Comparison of ENCODE assay signal across 1 cellular context in the genomic region with DNA sequence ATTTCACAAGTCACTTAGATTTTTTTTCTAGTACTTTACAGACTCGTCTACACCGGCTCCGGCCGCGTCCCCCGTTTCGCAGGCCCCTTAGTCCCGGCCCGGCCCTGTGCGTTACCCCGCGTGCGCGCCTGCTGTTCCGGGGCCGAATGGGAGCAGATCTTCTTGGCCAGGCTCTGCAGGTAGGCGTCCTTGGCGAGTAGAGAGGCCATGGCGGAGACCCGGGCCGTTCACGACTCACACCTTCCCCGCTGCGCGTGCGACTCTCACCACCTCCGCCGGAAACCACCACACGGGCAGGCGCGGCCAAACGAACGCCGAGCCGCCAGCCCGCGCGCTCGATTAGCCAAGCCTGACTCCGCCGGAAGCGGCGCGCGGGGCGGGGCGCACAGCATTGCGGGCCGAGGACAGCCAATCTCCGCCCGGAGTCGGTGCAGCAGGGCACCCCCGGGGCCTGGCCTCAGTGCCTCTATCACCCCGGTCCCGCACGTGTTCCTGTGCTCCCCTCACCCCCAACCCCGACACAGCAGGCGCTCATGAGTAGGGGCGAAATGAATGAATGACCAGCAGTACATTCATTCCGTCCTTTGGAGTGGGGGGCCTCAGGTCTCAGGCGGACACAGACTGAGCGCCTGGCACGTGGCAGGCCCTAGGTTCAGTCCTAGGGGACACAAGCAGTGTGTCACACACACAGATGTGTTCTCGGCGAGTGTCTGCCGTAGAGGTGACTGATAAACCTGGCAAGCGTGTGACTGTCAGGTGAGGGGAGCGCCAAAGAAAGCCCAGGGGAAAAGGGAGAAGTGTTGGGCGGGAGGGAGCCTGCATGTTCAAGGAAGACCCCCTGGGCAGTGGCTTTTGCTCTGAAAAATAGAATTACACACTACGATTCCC.
A peak's percentile ranks its signal among the peaks of the same experiment; 100 is the strongest.
TF ChIP-seq lines count a peak whose summit lies in the region.

SURF6 (minus strand) TSS at position 265 of the 888 bp plus-strand sequence; CDS start at position 209, 56 bp downstream.

TF ChIP-seq in WTC11, 78 proteins besides CTCF, POLR2A, EP300 and RAD21 (continued from another document and continues in another):
- TF ChIP-seq PRDM15 (CRISPR knock-in tag; IDR thresholded peaks at IDR 0.05) (no peak), ERG (CRISPR knock-in tag; IDR thresholded peaks at IDR 0.05) (peak; percentile 28; the same call in 1 of the 2 replicates), NR2C2 (CRISPR knock-in tag; IDR thresholded peaks at IDR 0.05) (no peak), ZBTB21 (CRISPR knock-in tag; IDR thresholded peaks at IDR 0.05; ENCODE audit: borderline replicate concordance) (peak; percentile 93), TP53 (CRISPR knock-in tag; IDR thresholded peaks at IDR 0.05) (peak; percentile 80), HMGA2 (CRISPR knock-in tag; IDR thresholded peaks at IDR 0.05) (no peak), HMGXB4 (CRISPR knock-in tag; IDR thresholded peaks at IDR 0.05) (peak; percentile 90), ZNF396 (CRISPR knock-in tag; IDR thresholded peaks at IDR 0.05; ENCODE audit: borderline replicate concordance) (no peak), RELA (CRISPR knock-in tag; IDR thresholded peaks at IDR 0.05; ENCODE audit: borderline replicate concordance) (peak; percentile 71; the same call in 1 of the 2 replicates), ZNF512 (CRISPR knock-in tag; IDR thresholded peaks at IDR 0.05; ENCODE audit: borderline replicate concordance) (no peak), ZNF263 (CRISPR knock-in tag; IDR thresholded peaks at IDR 0.05; ENCODE audit: low read depth) (no peak), CREB1 (CRISPR knock-in tag; IDR thresholded peaks at IDR 0.05) (no peak; the same call in 1 of the 2 replicates), IRF2 (CRISPR knock-in tag; IDR thresholded peaks at IDR 0.05; ENCODE audit: borderline replicate concordance, low read depth) (no peak), SMAD4 (CRISPR knock-in tag; IDR thresholded peaks at IDR 0.05) (0 out of 2 replicates have a peak, but pooled peaks have one; percentile 11), NFE2L1 (CRISPR knock-in tag; IDR thresholded peaks at IDR 0.05) (peak; percentile 70; the same call in 1 of the 2 replicates), OVOL2 (CRISPR knock-in tag; IDR thresholded peaks at IDR 0.05; ENCODE audit: borderline replicate concordance) (no peak), TCF7 (CRISPR knock-in tag; IDR thresholded peaks at IDR 0.05; ENCODE audit: low read depth) (peak; percentile 20; the same call in 1 of the 2 replicates), E2F5 (CRISPR knock-in tag; IDR thresholded peaks at IDR 0.05) (0 out of 2 replicates have a peak, but pooled peaks have one; percentile 57), ATF2 (CRISPR knock-in tag; IDR thresholded peaks at IDR 0.05; ENCODE audit: borderline replicate concordance, low read depth) (no peak), GABPB1 (CRISPR knock-in tag; IDR thresholded peaks at IDR 0.05) (peak; percentile 85)
- TF ChIP-seq, protein P1, sequence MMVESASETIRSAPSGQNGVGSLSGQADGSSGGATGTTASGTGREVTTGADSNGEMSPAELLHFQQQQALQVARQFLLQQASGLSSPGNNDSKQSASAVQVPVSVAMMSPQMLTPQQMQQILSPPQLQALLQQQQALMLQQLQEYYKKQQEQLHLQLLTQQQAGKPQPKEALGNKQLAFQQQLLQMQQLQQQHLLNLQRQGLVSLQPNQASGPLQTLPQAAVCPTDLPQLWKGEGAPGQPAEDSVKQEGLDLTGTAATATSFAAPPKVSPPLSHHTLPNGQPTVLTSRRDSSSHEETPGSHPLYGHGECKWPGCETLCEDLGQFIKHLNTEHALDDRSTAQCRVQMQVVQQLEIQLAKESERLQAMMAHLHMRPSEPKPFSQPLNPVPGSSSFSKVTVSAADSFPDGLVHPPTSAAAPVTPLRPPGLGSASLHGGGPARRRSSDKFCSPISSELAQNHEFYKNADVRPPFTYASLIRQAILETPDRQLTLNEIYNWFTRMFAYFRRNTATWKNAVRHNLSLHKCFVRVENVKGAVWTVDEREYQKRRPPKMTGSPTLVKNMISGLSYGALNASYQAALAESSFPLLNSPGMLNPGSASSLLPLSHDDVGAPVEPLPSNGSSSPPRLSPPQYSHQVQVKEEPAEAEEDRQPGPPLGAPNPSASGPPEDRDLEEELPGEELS (CRISPR knock-in tag; IDR thresholded peaks at IDR 0.05), result peak; percentile 90; the same call in 1 of the 2 replicates
- TF ChIP-seq, protein P2, sequence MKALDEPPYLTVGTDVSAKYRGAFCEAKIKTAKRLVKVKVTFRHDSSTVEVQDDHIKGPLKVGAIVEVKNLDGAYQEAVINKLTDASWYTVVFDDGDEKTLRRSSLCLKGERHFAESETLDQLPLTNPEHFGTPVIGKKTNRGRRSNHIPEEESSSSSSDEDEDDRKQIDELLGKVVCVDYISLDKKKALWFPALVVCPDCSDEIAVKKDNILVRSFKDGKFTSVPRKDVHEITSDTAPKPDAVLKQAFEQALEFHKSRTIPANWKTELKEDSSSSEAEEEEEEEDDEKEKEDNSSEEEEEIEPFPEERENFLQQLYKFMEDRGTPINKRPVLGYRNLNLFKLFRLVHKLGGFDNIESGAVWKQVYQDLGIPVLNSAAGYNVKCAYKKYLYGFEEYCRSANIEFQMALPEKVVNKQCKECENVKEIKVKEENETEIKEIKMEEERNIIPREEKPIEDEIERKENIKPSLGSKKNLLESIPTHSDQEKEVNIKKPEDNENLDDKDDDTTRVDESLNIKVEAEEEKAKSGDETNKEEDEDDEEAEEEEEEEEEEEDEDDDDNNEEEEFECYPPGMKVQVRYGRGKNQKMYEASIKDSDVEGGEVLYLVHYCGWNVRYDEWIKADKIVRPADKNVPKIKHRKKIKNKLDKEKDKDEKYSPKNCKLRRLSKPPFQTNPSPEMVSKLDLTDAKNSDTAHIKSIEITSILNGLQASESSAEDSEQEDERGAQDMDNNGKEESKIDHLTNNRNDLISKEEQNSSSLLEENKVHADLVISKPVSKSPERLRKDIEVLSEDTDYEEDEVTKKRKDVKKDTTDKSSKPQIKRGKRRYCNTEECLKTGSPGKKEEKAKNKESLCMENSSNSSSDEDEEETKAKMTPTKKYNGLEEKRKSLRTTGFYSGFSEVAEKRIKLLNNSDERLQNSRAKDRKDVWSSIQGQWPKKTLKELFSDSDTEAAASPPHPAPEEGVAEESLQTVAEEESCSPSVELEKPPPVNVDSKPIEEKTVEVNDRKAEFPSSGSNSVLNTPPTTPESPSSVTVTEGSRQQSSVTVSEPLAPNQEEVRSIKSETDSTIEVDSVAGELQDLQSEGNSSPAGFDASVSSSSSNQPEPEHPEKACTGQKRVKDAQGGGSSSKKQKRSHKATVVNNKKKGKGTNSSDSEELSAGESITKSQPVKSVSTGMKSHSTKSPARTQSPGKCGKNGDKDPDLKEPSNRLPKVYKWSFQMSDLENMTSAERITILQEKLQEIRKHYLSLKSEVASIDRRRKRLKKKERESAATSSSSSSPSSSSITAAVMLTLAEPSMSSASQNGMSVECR (CRISPR knock-in tag; IDR thresholded peaks at IDR 0.05; ENCODE audit: borderline replicate concordance), result peak; percentile 89
- TF ChIP-seq, protein P3, sequence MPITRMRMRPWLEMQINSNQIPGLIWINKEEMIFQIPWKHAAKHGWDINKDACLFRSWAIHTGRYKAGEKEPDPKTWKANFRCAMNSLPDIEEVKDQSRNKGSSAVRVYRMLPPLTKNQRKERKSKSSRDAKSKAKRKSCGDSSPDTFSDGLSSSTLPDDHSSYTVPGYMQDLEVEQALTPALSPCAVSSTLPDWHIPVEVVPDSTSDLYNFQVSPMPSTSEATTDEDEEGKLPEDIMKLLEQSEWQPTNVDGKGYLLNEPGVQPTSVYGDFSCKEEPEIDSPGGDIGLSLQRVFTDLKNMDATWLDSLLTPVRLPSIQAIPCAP (CRISPR knock-in tag; IDR thresholded peaks at IDR 0.05), result peak; percentile 84; the same call in 1 of the 2 replicates
- TF ChIP-seq, protein P4, sequence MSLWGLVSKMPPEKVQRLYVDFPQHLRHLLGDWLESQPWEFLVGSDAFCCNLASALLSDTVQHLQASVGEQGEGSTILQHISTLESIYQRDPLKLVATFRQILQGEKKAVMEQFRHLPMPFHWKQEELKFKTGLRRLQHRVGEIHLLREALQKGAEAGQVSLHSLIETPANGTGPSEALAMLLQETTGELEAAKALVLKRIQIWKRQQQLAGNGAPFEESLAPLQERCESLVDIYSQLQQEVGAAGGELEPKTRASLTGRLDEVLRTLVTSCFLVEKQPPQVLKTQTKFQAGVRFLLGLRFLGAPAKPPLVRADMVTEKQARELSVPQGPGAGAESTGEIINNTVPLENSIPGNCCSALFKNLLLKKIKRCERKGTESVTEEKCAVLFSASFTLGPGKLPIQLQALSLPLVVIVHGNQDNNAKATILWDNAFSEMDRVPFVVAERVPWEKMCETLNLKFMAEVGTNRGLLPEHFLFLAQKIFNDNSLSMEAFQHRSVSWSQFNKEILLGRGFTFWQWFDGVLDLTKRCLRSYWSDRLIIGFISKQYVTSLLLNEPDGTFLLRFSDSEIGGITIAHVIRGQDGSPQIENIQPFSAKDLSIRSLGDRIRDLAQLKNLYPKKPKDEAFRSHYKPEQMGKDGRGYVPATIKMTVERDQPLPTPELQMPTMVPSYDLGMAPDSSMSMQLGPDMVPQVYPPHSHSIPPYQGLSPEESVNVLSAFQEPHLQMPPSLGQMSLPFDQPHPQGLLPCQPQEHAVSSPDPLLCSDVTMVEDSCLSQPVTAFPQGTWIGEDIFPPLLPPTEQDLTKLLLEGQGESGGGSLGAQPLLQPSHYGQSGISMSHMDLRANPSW (CRISPR knock-in tag; conservative IDR thresholded peaks at IDR 0.05; ENCODE audit: low read depth), result 0 out of 2 replicates have a peak, but pooled peaks have one; percentile 65
